In genomic region chr1:95209291-95209690, GRCh38 we compare ENCODE assay signal across 23 cellular contexts. TPM values are rescaled to one million over a fixed set of nuclear protein-coding genes. Genes with fewer than 3 reads are reported as not detected.
DNase-seq lines count a peak whose midpoint lies in the region; ATAC-seq, FAIRE-seq and TF ChIP-seq lines count a peak whose summit lies in the region.
"Had no signal": no experiment of that assay in that cellular context is flagged by ENCODE, and none has a peak within 500 bp of the region (broad histone marks: within the 10 kb centered on the region; RNA-seq: fewer than 3 reads in every experiment).

No MANE protein-coding gene starts in this region.

- intact Hi-C loops in Right ventricle myocardium superior (cut with DNase I) = no loop called here
- intact Hi-C loops in heart right ventricle (cut with DNase I) = no loop called here
- intact Hi-C loops in pancreas (cut with DNase I) = no loop called here

- no peak for TF ChIP-seq CTCF in heart right ventricle (IDR thresholded peaks at IDR 0.05)
- no peak for TF ChIP-seq CTCF in VCaP (conservative IDR thresholded peaks at IDR 0.05)
- no peak for TF ChIP-seq CTCF in pancreas (IDR thresholded peaks at IDR 0.05)

- H3K9me3 ChIP-seq in heart right ventricle = peaks cover 0 to 19% (median 0%) of the 10 kb centered on the region in 11 donors
- H3K9me3 ChIP-seq in pancreas = no peaks in the 10 kb centered on the region
- H3K9me3 ChIP-seq: A549, Caco-2 had no signal

- no peaks in the 10 kb centered on the region for H3K36me3 ChIP-seq in heart right ventricle
- no peaks in the 10 kb centered on the region for H3K36me3 ChIP-seq in pancreas

- ATAC-seq in Right ventricle myocardium superior (ENCODE audit: poor library complexity) (peak; percentile 46), heart right ventricle (no peak), left lobe of liver (peak; percentile 54), pancreas (peak in 3 of 4 donors; percentile 45 to 80 (median 71)), HG03565 (IDR thresholded peaks at IDR 0.05; ENCODE audit: unreplicated experiment) (no peak), GM18520 (IDR thresholded peaks at IDR 0.05; ENCODE audit: unreplicated experiment) (no peak)
- ATAC-seq: A549, GM23338 had no signal

- peak; percentile 23 for FAIRE-seq in pancreas (lab: Jason Lieb, UNC)
- FAIRE-seq: A549, D721Med, GM12892, GM18507, H54, HTR-8/SVneo had no signal

- H3K4me1 ChIP-seq in heart right ventricle (peaks cover 0 to 21% (median 0%) of the 10 kb centered on the region in 9 donors), pancreas (peaks cover 8 to 16% (median 9%) of the 10 kb centered on the region in 3 donors)
- H3K4me1 ChIP-seq: A549, Caco-2 had no signal

- DNase-seq in Right ventricle myocardium superior = no peak
- no peak for DNase-seq in heart right ventricle
- DNase-seq in left lobe of liver (ENCODE audit: low spot score) = no peak
- no peak for DNase-seq in pancreas
- no peak for DNase-seq in HuH-7.5 (ENCODE audit: low spot score)
- DNase-seq: AML-193; Caco-2; CD4-positive, alpha-beta T cell; DMS79; GDM1; HCEC 1CT had no signal

- H3K27me3 ChIP-seq in heart right ventricle (no peaks in the 10 kb centered on the region), pancreas (no peaks in the 10 kb centered on the region)

- H3K4me3 ChIP-seq in heart right ventricle (no peak overlapping the region), pancreas (no peak overlapping the region)
- H3K4me3 ChIP-seq: A549, GM23338 had no signal

- H3K27ac ChIP-seq in heart right ventricle = peak overlapping the region in 1 of 10 donors; percentile 21
- peak overlapping the region; percentile 20 for H3K27ac ChIP-seq in VCaP
- peak overlapping the region in 1 of 4 donors; percentile 6 for H3K27ac ChIP-seq in pancreas
- H3K27ac ChIP-seq: 22Rv1, A549, C4-2B had no signal

RNA-seq across cellular contexts. Expression of gene RWDD3, which starts 24.7 kb away (rescaled TPM):
- total RNA-seq in Right ventricle myocardium superior (15.9 TPM), heart right ventricle (10 to 100 TPM; 14.8 to 23.2 (median 18.3) TPM), left lobe of liver (11.7 TPM), pancreas (10 to 100 TPM in 3 of 6 donors, 1 to 10 TPM in 3; 5.0 to 13.5 (median 9.8) TPM)
- polyA plus RNA-seq in heart right ventricle (10 to 100 TPM; 11.2 to 97.8 TPM), pancreas (10 to 100 TPM; 27.3 to 37.1 TPM)

Comparison
In these comparisons a context has a peak if more than half of its experiments do, and no peak if none do; other contexts are left out.
1. ATAC-seq: peak in Right ventricle myocardium superior (single experiment), left lobe of liver (single experiment) and pancreas (3 of 4); none in heart right ventricle (0 of 8), HG03565 (single experiment) and GM18520 (single experiment).